Comparison of ENCODE assay signal across 1 cellular context in genomic region chr17:28524476-28525415, GRCh38.
TF ChIP-seq lines count a peak whose summit lies in the region.

No MANE protein-coding gene starts in this region.

TF ChIP-seq in GM23338, 12 proteins besides CTCF, POLR2A, EP300 and RAD21 (continued from another document):
- no peak for TF ChIP-seq ZNF462 (CRISPR knock-in tag; IDR thresholded peaks at IDR 0.05)
- TF ChIP-seq ZNF331 (CRISPR knock-in tag; IDR thresholded peaks at IDR 0.05; ENCODE audit: low read depth), result no peak
- TF ChIP-seq JUNB (IDR thresholded peaks at IDR 0.05; ENCODE audit: unreplicated experiment), result no peak
- TF ChIP-seq, protein P1, sequence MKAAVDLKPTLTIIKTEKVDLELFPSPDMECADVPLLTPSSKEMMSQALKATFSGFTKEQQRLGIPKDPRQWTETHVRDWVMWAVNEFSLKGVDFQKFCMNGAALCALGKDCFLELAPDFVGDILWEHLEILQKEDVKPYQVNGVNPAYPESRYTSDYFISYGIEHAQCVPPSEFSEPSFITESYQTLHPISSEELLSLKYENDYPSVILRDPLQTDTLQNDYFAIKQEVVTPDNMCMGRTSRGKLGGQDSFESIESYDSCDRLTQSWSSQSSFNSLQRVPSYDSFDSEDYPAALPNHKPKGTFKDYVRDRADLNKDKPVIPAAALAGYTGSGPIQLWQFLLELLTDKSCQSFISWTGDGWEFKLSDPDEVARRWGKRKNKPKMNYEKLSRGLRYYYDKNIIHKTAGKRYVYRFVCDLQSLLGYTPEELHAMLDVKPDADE (IDR thresholded peaks at IDR 0.05), result no peak
- TF ChIP-seq POLR2AphosphoS5 (IDR thresholded peaks at IDR 0.05; ENCODE audit: low read depth), result no peak
TF ChIP-seq in GM23338: peak in this region for 0.
